ENCODE assay signal across 8 cellular contexts in the genomic region with DNA sequence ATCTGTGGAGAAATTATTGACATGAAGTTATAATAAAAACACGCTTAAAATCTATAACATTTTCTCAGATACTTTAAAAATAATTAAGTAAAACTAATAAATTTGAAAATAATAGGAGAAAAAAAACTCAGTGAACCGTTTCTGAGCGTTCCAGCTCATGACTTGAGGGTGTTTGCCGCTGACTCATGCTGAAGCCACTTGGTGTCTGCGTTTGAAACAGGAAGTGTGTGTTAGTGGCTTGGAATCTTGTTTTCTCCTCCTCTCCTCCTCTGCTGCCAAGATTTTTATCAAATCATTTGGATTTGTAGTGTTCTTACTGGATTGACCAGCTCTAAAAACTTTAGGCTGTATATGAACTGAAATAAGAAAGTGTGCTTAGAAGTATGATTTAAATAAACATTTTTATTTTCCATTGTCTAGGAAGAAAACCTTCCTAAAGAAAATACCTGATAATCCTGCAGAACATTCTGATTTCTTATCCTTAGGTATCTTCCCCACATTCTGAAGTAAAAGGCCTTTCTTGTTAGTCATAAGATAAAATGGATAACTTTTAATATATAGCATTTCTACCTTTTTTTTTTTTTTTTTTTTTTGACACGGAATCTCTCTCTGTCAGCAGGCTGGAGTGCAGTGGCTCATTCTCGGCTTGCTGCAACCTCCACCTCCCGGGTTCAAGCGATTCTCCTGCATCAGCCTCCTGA. TPM values are rescaled to one million over a fixed set of nuclear protein-coding genes. Genes with fewer than 3 reads are reported as not detected.
DNase-seq lines count a peak whose midpoint lies in the region; ATAC-seq and TF ChIP-seq lines count a peak whose summit lies in the region.

No MANE protein-coding gene starts in this region.

- no peaks in the 10 kb centered on the region for H3K27me3 ChIP-seq in PC-3 (ENCODE audit: low read length)
- H3K27me3 ChIP-seq in body of pancreas, result no peaks in the 10 kb centered on the region

- CTCF ChIA-PET in PC-3 (lab: Charles Lee), result no interaction called here

- TF ChIP-seq CTCF in PC-3 (conservative IDR thresholded peaks at IDR 0.05; ENCODE audit: low read depth, low read length) (no peak), body of pancreas (IDR thresholded peaks at IDR 0.05) (no peak)

- WGBS in body of pancreas, 2 donors, result 30 to 37% methylated on average over 9 of the region's 9 CpGs

- peaks cover 4% of the 10 kb centered on the region for H3F3A ChIP-seq in PC-3 (ENCODE audit: low read length, unreplicated experiment)

- peak overlapping the region in 3 of 6 donors; percentile 19 to 68 (median 34) for H3K27ac Mint-ChIP-seq in immature natural killer cell
- H3K27ac Mint-ChIP-seq in stimulated activated naive B cell treated with anti-CD40 and anti-IgM and Interleukin-4, amounts not matched to agents 10 μg/mL and 1 μg/mL and 100 μg/mL, for 72 hours, result peak overlapping the region; percentile 72

- peaks cover 14% of the 10 kb centered on the region for H3K36me3 ChIP-seq in PC-3 (ENCODE audit: low read depth, low read length)
- no peaks in the 10 kb centered on the region for H3K36me3 ChIP-seq in body of pancreas (replicated peaks in 1 of 2; ENCODE audit: insufficient read depth in 1 of 2, low read depth in 2 of 2)

- no peak for TF ChIP-seq POLR2A in body of pancreas (IDR thresholded peaks at IDR 0.05)

- H4K20me1 ChIP-seq in PC-3 (ENCODE audit: low read length), result 0 out of 2 replicates have a peak, but pooled peaks cover 7% of the 10 kb centered on the region

- H2AFZ ChIP-seq in PC-3 (ENCODE audit: low read length), result no peak overlapping the region

- H3K4me3 Mint-ChIP-seq in activated T-cell treated with anti-CD3 and anti-CD28 coated beads, Interleukin-2, amount 50 U/mL, for 4 hours, result peak overlapping the region; percentile 19
- H3K4me3 Mint-ChIP-seq in immature natural killer cell, result peak overlapping the region; percentile 1 to 58 (median 43)
- peak overlapping the region; percentile 60 to 66 for H3K4me3 Mint-ChIP-seq in stimulated activated naive B cell treated with anti-CD40 and anti-IgM and Interleukin-4, amounts not matched to agents 10 μg/mL and 1 μg/mL and 100 μg/mL, for 72 hours

- peaks cover 92% of the 10 kb centered on the region for H3K79me2 ChIP-seq in PC-3 (ENCODE audit: low read length)

- peaks cover 5% of the 10 kb centered on the region for H3K36me3 Mint-ChIP-seq in activated T-cell treated with anti-CD3 and anti-CD28 coated beads, Interleukin-2, amount 50 U/mL, for 4 hours (ENCODE audit: insufficient read depth)
- peaks cover 0 to 6% (median 0%) of the 10 kb centered on the region in 3 donors for H3K36me3 Mint-ChIP-seq in immature natural killer cell
- peaks cover 4 to 18% of the 10 kb centered on the region in 2 donors for H3K36me3 Mint-ChIP-seq in stimulated activated naive B cell treated with anti-CD40 and anti-IgM and Interleukin-4, amounts not matched to agents 10 μg/mL and 1 μg/mL and 100 μg/mL, for 72 hours

- TSS peak; percentile 20 for BruUV-seq in PC-3 (replicated peaks; lab: Mats Ljungman, UMichigan)

- H3K9me3 ChIP-seq in PC-3 (ENCODE audit: low read length) (no peaks in the 10 kb centered on the region), body of pancreas (no peaks in the 10 kb centered on the region)

- H3K4me3 ChIP-seq in PC-3 (ENCODE audit: low read length), result peak overlapping the region; percentile 57
- H3K4me3 ChIP-seq in body of pancreas, result no peak overlapping the region

- no peaks in the 10 kb centered on the region for H3K27me3 Mint-ChIP-seq in activated T-cell treated with anti-CD3 and anti-CD28 coated beads, Interleukin-2, amount 50 U/mL, for 4 hours (ENCODE audit: low read depth)
- H3K27me3 Mint-ChIP-seq in immature natural killer cell (ENCODE audit: low read depth in 3 of 3), result no peaks in the 10 kb centered on the region
- H3K27me3 Mint-ChIP-seq in stimulated activated naive B cell treated with anti-CD40 and anti-IgM and Interleukin-4, amounts not matched to agents 10 μg/mL and 1 μg/mL and 100 μg/mL, for 72 hours, result no peaks in the 10 kb centered on the region

- H3K4me2 ChIP-seq in PC-3 (ENCODE audit: low read length), result peak overlapping the region; percentile 79

- intact Hi-C loops in PC-3 (cut with micrococcal nuclease), result no loop called here
- intact Hi-C loops in body of pancreas (cut with DNase I), result no loop called here

- no peaks in the 10 kb centered on the region for H3K9me2 ChIP-seq in PC-3 (replicated peaks; ENCODE audit: low read length)

- H3K9me3 Mint-ChIP-seq in activated T-cell treated with anti-CD3 and anti-CD28 coated beads, Interleukin-2, amount 50 U/mL, for 4 hours, result no peaks in the 10 kb centered on the region
- no peaks in the 10 kb centered on the region for H3K9me3 Mint-ChIP-seq in immature natural killer cell
- H3K9me3 Mint-ChIP-seq in stimulated activated naive B cell treated with anti-CD40 and anti-IgM and Interleukin-4, amounts not matched to agents 10 μg/mL and 1 μg/mL and 100 μg/mL, for 72 hours, result no peaks in the 10 kb centered on the region

- H3K4me1 Mint-ChIP-seq in activated T-cell treated with anti-CD3 and anti-CD28 coated beads, Interleukin-2, amount 50 U/mL, for 4 hours (ENCODE audit: low read depth), result peaks cover 49% of the 10 kb centered on the region
- peaks cover 41 to 59% of the 10 kb centered on the region in 2 donors for H3K4me1 Mint-ChIP-seq in immature natural killer cell
- H3K4me1 Mint-ChIP-seq in stimulated activated naive B cell treated with anti-CD40 and anti-IgM and Interleukin-4, amounts not matched to agents 10 μg/mL and 1 μg/mL and 100 μg/mL, for 72 hours, result peaks cover 34 to 68% of the 10 kb centered on the region in 2 donors

- POLR2A ChIA-PET in PC-3 (lab: Charles Lee; ENCODE audit: unreplicated experiment), result interaction anchor here (0.6 kb wide), 1 partner anchor 129 kb away, joined by 3 read pairs; no protein-coding TSS in a partner anchor

- peak overlapping the region; percentile 95 for H3K27ac ChIP-seq in PC-3 (ENCODE audit: low read length)
- peak overlapping the region in 3 of 4 donors; percentile 31 to 68 (median 48) for H3K27ac ChIP-seq in body of pancreas

- H3K4me1 ChIP-seq in PC-3 (ENCODE audit: insufficient read depth, low read length) (peaks cover 76% of the 10 kb centered on the region), body of pancreas (peaks cover 40% of the 10 kb centered on the region)

- peak overlapping the region; percentile 77 for H3K9ac ChIP-seq in PC-3 (ENCODE audit: low read length)

- ATAC-seq in activated T-cell treated with anti-CD3 and anti-CD28 coated beads, Interleukin-2, amount 50 U/mL, for 4 hours, result peak in 1 of 2 donors; percentile 85
- peak; percentile 46 for ATAC-seq in HG02973 (IDR thresholded peaks at IDR 0.05; ENCODE audit: unreplicated experiment)
- peak; percentile 82 for ATAC-seq in PC-3
- ATAC-seq in body of pancreas, result peak; percentile 78
- peak; percentile 66 to 69 for ATAC-seq in stimulated activated naive B cell treated with anti-CD40 and anti-IgM and Interleukin-4, amounts not matched to agents 10 μg/mL and 1 μg/mL and 100 μg/mL, for 72 hours (replicated peaks)
- ATAC-seq in GM21367 (IDR thresholded peaks at IDR 0.05; ENCODE audit: unreplicated experiment), result no peak

- peak; percentile 32 for DNase-seq in activated T-cell treated with anti-CD3 and anti-CD28 coated beads, Interleukin-2, amount 50 U/mL, for 4 hours
- DNase-seq in activated T-cell treated with anti-CD3 and anti-CD28 coated beads, Interleukin-2, amount 50 U/mL, for 48 hours, result no peak
- peak; percentile 87 for DNase-seq in PC-3
- DNase-seq in body of pancreas, result peak; percentile 41 to 77 (median 66)
- peak; percentile 13 to 25 (median 14) for DNase-seq in immature natural killer cell
- no peak for DNase-seq in stimulated activated naive B cell treated with anti-CD40 and anti-IgM and Interleukin-4, amounts not matched to agents 10 μg/mL and 1 μg/mL and 100 μg/mL, for 72 hours

RNA-seq across cellular contexts. Expression of gene USP10, which starts 30.8 kb away (rescaled TPM):
- total RNA-seq in activated T-cell treated with anti-CD3 and anti-CD28 coated beads, Interleukin-2, amount 50 U/mL, for 4 hours, result 100 to 1,000 TPM; 118 to 142 (median 135) TPM
- 50.4 and 62.3 TPM in 2 replicates for total RNA-seq in PC-3 (2014; rRNA removed)
- total RNA-seq in body of pancreas, result 10 to 100 TPM; 24.6 to 32.3 TPM
- 10 to 100 TPM; 33.8 to 60.6 (median 58.7) TPM for polyA plus RNA-seq in immature natural killer cell

Comparison
In these comparisons a context has a peak if more than half of its experiments do, and no peak if none do; other contexts are left out.
1. DNase-seq: peak in activated T-cell treated with anti-CD3 and anti-CD28 coated beads, Interleukin-2, amount 50 U/mL, for 4 hours (single experiment), PC-3 (single experiment), body of pancreas (4 of 4) and immature natural killer cell (3 of 3); none in activated T-cell treated with anti-CD3 and anti-CD28 coated beads, Interleukin-2, amount 50 U/mL, for 48 hours (0 of 2) and stimulated activated naive B cell treated with anti-CD40 and anti-IgM and Interleukin-4, amounts not matched to agents 10 μg/mL and 1 μg/mL and 100 μg/mL, for 72 hours (single experiment).
2. Peak in every context shown above with its lines, with median percentiles within 50 percentile points of each other: H3K4me3 Mint-ChIP-seq.